In genomic region chr5:1752881-1753280, GRCh38 we compare ENCODE assay signal across 18 cellular contexts.
"Had no signal": no experiment of that assay in that cellular context is flagged by ENCODE, and none has a peak within 500 bp of the region (broad histone marks: within the 10 kb centered on the region; RNA-seq: fewer than 3 reads in every experiment).

No MANE protein-coding gene starts in this region.

- H3K4me3 ChIP-seq: dorsolateral prefrontal cortex, esophagus muscularis mucosa, SJSA1, skin epidermis, tibial nerve had no signal

- H3K4me1 ChIP-seq: esophagus muscularis mucosa, SJSA1, tibial nerve had no signal

- H3K4me3 Mint-ChIP-seq: activated CD4-positive, alpha-beta T cell treated with anti-CD3 and anti-CD28 coated beads for 36 hours; activated CD8-positive, alpha-beta T cell treated with anti-CD3 and anti-CD28 coated beads, Interleukin-2, amount 10 ng/mL, durations not matched to agents 7 days and 5 days; activated naive CD8-positive, alpha-beta T cell treated with anti-CD3 and anti-CD28 coated beads for 36 hours; memory B cell; natural killer cell treated with Interleukin-12 subunit alpha and Interleukin-12 subunit beta and Interleukin-15 and Interleukin-18, amount 100 ng/mL, for 72 hours; T-helper 2 cell treated with Interferon-gamma antibody and Interleukin-4, amounts not matched to agents 5 μg/mL and 100 μg/mL, for 36 hours had no signal

- H3K9me3 ChIP-seq: esophagus muscularis mucosa, SJSA1 had no signal

- H3K9me3 Mint-ChIP-seq: activated naive CD8-positive, alpha-beta T cell treated with anti-CD3 and anti-CD28 coated beads for 36 hours; memory B cell; natural killer cell treated with Interleukin-12 subunit alpha and Interleukin-12 subunit beta and Interleukin-15 and Interleukin-18, amount 100 ng/mL, for 72 hours; T-helper 2 cell treated with Interferon-gamma antibody and Interleukin-4, amounts not matched to agents 5 μg/mL and 100 μg/mL, for 36 hours had no signal

- H3K27me3 ChIP-seq: brain microvascular endothelial cell, tibial nerve had no signal

- H3K27ac ChIP-seq: brain microvascular endothelial cell, dorsolateral prefrontal cortex, esophagus muscularis mucosa, SJSA1, skin epidermis, tibial nerve had no signal

- H3K27ac Mint-ChIP-seq: activated CD4-positive, alpha-beta T cell treated with anti-CD3 and anti-CD28 coated beads for 36 hours; activated CD8-positive, alpha-beta T cell treated with anti-CD3 and anti-CD28 coated beads, Interleukin-2, amount 10 ng/mL, durations not matched to agents 7 days and 5 days; activated naive CD8-positive, alpha-beta T cell treated with anti-CD3 and anti-CD28 coated beads for 36 hours; memory B cell; natural killer cell treated with Interleukin-12 subunit alpha and Interleukin-12 subunit beta and Interleukin-15 and Interleukin-18, amount 100 ng/mL, for 72 hours; T-helper 2 cell treated with Interferon-gamma antibody and Interleukin-4, amounts not matched to agents 5 μg/mL and 100 μg/mL, for 36 hours had no signal

- H3K36me3 Mint-ChIP-seq: activated naive CD8-positive, alpha-beta T cell treated with anti-CD3 and anti-CD28 coated beads for 36 hours; memory B cell; natural killer cell treated with Interleukin-12 subunit alpha and Interleukin-12 subunit beta and Interleukin-15 and Interleukin-18, amount 100 ng/mL, for 72 hours had no signal

- ATAC-seq: activated CD4-positive, alpha-beta T cell treated with anti-CD3 and anti-CD28 coated beads for 36 hours; activated CD8-positive, alpha-beta T cell treated with anti-CD3 and anti-CD28 coated beads, Interleukin-2, amount 10 ng/mL, durations not matched to agents 7 days and 5 days; left cardiac atrium; natural killer cell treated with Interleukin-12 subunit alpha and Interleukin-12 subunit beta and Interleukin-15 and Interleukin-18, amount 100 ng/mL, for 72 hours had no signal

- DNase-seq: activated CD4-positive, alpha-beta T cell treated with anti-CD3 and anti-CD28 coated beads for 36 hours; activated CD8-positive, alpha-beta T cell treated with anti-CD3 and anti-CD28 coated beads, Interleukin-2, amount 10 ng/mL, durations not matched to agents 7 days and 5 days; activated gamma-delta T cell; activated naive CD8-positive, alpha-beta T cell treated with anti-CD3 and anti-CD28 coated beads for 36 hours; brain microvascular endothelial cell; cerebellar nuclear complex; hypothalamus; left cardiac atrium; stimulated activated CD4-positive, alpha-beta T cell treated with anti-CD3 and anti-CD28 coated beads, Interleukin-4, amount 100 ng/mL, for 4 hours; SW 1271 had no signal

- H3K36me3 ChIP-seq: brain microvascular endothelial cell, esophagus muscularis mucosa, SJSA1, tibial nerve had no signal

- H3K27me3 Mint-ChIP-seq: activated naive CD8-positive, alpha-beta T cell treated with anti-CD3 and anti-CD28 coated beads for 36 hours; natural killer cell treated with Interleukin-12 subunit alpha and Interleukin-12 subunit beta and Interleukin-15 and Interleukin-18, amount 100 ng/mL, for 72 hours had no signal

- H3K4me1 Mint-ChIP-seq: activated CD4-positive, alpha-beta T cell treated with anti-CD3 and anti-CD28 coated beads for 36 hours; activated naive CD8-positive, alpha-beta T cell treated with anti-CD3 and anti-CD28 coated beads for 36 hours; memory B cell had no signal
